In the genomic region with DNA sequence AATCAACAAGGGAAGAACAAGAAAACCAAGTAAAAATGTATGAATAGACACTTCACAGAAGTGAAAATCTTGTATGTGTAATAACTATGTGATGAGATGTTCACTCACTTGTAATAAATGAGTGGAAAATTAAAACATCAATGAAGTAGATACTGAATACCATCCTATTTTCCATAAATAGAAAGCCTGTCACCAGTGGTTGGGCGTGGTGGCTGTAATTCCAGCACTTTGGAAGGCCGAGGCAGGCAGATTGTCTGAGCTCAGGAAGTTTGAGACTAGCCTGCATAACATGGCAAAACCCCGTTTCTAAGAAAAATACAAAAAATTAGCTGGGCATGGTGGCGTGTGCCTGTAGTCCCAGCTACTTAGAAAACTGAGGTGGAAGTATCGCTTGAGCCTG, we compare ENCODE assay signal across 29 cellular contexts. TPM values are rescaled to one million over a fixed set of nuclear protein-coding genes. Genes with fewer than 3 reads are reported as not detected.
"Had no signal": no experiment of that assay in that cellular context is flagged by ENCODE, and none has a peak within 500 bp of the region (broad histone marks: within the 10 kb centered on the region; RNA-seq: fewer than 3 reads in every experiment).

No MANE protein-coding gene starts in this region.

- H3K4me1 ChIP-seq: ascending aorta, Peyer's patch had no signal

- ATAC-seq: activated CD8-positive, alpha-beta memory T cell treated with anti-CD3 and anti-CD28 coated beads, Interleukin-2, amount 10 ng/mL, durations not matched to agents 7 days and 5 days; activated naive CD4-positive, alpha-beta T cell treated with anti-CD3 and anti-CD28 coated beads, Interleukin-2, amount 50 U/mL, for 72 hours; activated naive CD8-positive, alpha-beta T cell treated with anti-CD3 and anti-CD28 coated beads, Interleukin-2, amount 50 U/mL, for 24 hours; T-helper 17 cell had no signal

- H3K27me3 ChIP-seq: ascending aorta, cardiac muscle cell, Peyer's patch, SJSA1 had no signal

- DNase-seq: activated B cell treated with CpG ODN at 0.5 μM for 24 hours; activated CD4-positive, alpha-beta T cell treated with anti-CD3 and anti-CD28 coated beads for 1 hour; activated CD4-positive, alpha-beta T cell treated with anti-CD3 and anti-CD28 coated beads, Interleukin-2, amount 10 ng/mL, durations not matched to agents 24 days and 14 days; activated CD4-positive, alpha-beta T cell treated with anti-CD3 and anti-CD28 coated beads, Interleukin-2, amount 50 U/mL, for 48 hours; activated CD8-positive, alpha-beta memory T cell treated with anti-CD3 and anti-CD28 coated beads, Interleukin-2, amount 10 ng/mL, durations not matched to agents 7 days and 5 days; activated effector memory CD4-positive, alpha-beta T cell treated with anti-CD3 and anti-CD28 coated beads, Interleukin-2, amount 50 U/mL, for 16 hours; activated naive CD4-positive, alpha-beta T cell treated with Interleukin-2 at 50 U/mL for 16 hours; activated naive CD8-positive, alpha-beta T cell treated with anti-CD3 and anti-CD28 coated beads, Interleukin-2, amount 50 U/mL, for 24 hours; activated T-cell treated with anti-CD3 and anti-CD28 coated beads, Interleukin-2, amount 50 U/mL, for 24 hours; amniotic stem cell; NCI-H1092; NCI-H1417; NCI-H1694; NCI-H2029; NCI-H446; NCI-H524; Peyer's patch; SHP77; T-helper 17 cell; T-helper 9 cell had no signal

- H3K4me3 ChIP-seq: ascending aorta, cardiac muscle cell, Peyer's patch, SJSA1 had no signal

- H3K36me3 ChIP-seq: ascending aorta, cardiac muscle cell, Peyer's patch, SJSA1 had no signal

- H3K27ac ChIP-seq: ascending aorta, cardiac muscle cell, KMS-11, Peyer's patch, RWPE1, SJSA1 had no signal

- FAIRE-seq: TTC549 had no signal

- H3K4me2 ChIP-seq: KMS-11 had no signal

- H3K9ac ChIP-seq: KMS-11 had no signal

- H3K9me3 ChIP-seq: Peyer's patch, SJSA1 had no signal

RNA-seq across cellular contexts. Expression of gene SOD3, which starts 53.5 kb away (rescaled TPM):
- total RNA-seq: activated B cell treated with CpG ODN at 0.5 μM for 24 hours; activated CD4-positive, alpha-beta T cell treated with anti-CD3 and anti-CD28 coated beads, Interleukin-2, amount 10 ng/mL, durations not matched to agents 24 days and 14 days; activated CD8-positive, alpha-beta memory T cell treated with anti-CD3 and anti-CD28 coated beads, Interleukin-2, amount 10 ng/mL, durations not matched to agents 7 days and 5 days; activated naive CD4-positive, alpha-beta T cell treated with anti-CD3 and anti-CD28 coated beads, Interleukin-2, amount 50 U/mL, for 72 hours; activated T-helper 1 cell treated with anti-CD3 and anti-CD28 coated beads, Interleukin-12 subunit alpha, Interleukin-12 subunit beta, Interleukin-2, Interleukin-4 antibody, amounts not matched to agents 30 ng/mL and 10 ng/mL and 1 ng/mL, durations not matched to agents 14 hours and 24 hours and 36 hours; MCF 10A; T-helper 17 cell had no signal
